In genomic region chr12:11846504-11846903, GRCh38 we compare ENCODE assay signal across 32 cellular contexts.
"Had no signal": no experiment of that assay in that cellular context is flagged by ENCODE, and none has a peak within 500 bp of the region (broad histone marks: within the 10 kb centered on the region; RNA-seq: fewer than 3 reads in every experiment).

No MANE protein-coding gene starts in this region.

- H3K9me3 ChIP-seq: esophagus squamous epithelium, gastroesophageal sphincter, heart right ventricle had no signal

- H3K27ac Mint-ChIP-seq: activated B cell treated with CpG ODN at 0.5 μM for 24 hours; activated CD4-positive, alpha-beta memory T cell treated with anti-CD3 and anti-CD28 coated beads, Interleukin-2, amount 10 ng/mL, durations not matched to agents 7 days and 5 days; activated CD4-positive, alpha-beta T cell treated with anti-CD3 and anti-CD28 coated beads, Interleukin-2, amount 10 ng/mL, durations not matched to agents 7 days and 5 days; activated naive CD8-positive, alpha-beta T cell; activated T-cell treated with anti-CD3 and anti-CD28 coated beads, Interleukin-2, amount 50 U/mL, for 24 hours; activated T-cell treated with anti-CD3 and anti-CD28 coated beads, Interleukin-2, amount 50 U/mL, for 72 hours; effector memory CD8-positive, alpha-beta T cell had no signal

- H3K27me3 ChIP-seq: brain microvascular endothelial cell, esophagus squamous epithelium, gastroesophageal sphincter, heart right ventricle had no signal

- H3K27me3 Mint-ChIP-seq: activated B cell treated with CpG ODN at 0.5 μM for 24 hours; activated CD4-positive, alpha-beta memory T cell treated with anti-CD3 and anti-CD28 coated beads, Interleukin-2, amount 10 ng/mL, durations not matched to agents 7 days and 5 days; activated CD4-positive, alpha-beta T cell treated with anti-CD3 and anti-CD28 coated beads for 36 hours; activated CD4-positive, alpha-beta T cell treated with anti-CD3 and anti-CD28 coated beads, Interleukin-2, amount 10 ng/mL, durations not matched to agents 7 days and 5 days; activated naive CD8-positive, alpha-beta T cell; activated T-cell treated with anti-CD3 and anti-CD28 coated beads, Interleukin-2, amount 50 U/mL, for 24 hours; central memory CD8-positive, alpha-beta T cell; effector memory CD8-positive, alpha-beta T cell; T-helper 17 cell had no signal

- H3K4me3 Mint-ChIP-seq: activated B cell treated with CpG ODN at 0.5 μM for 24 hours; activated CD4-positive, alpha-beta memory T cell treated with anti-CD3 and anti-CD28 coated beads, Interleukin-2, amount 10 ng/mL, durations not matched to agents 7 days and 5 days; activated CD4-positive, alpha-beta T cell treated with anti-CD3 and anti-CD28 coated beads for 36 hours; activated CD4-positive, alpha-beta T cell treated with anti-CD3 and anti-CD28 coated beads, Interleukin-2, amount 10 ng/mL, durations not matched to agents 7 days and 5 days; activated naive CD8-positive, alpha-beta T cell; activated T-cell treated with anti-CD3 and anti-CD28 coated beads, Interleukin-2, amount 50 U/mL, for 24 hours; activated T-cell treated with anti-CD3 and anti-CD28 coated beads, Interleukin-2, amount 50 U/mL, for 72 hours; central memory CD8-positive, alpha-beta T cell; effector memory CD8-positive, alpha-beta T cell; T-helper 17 cell; T-helper 2 cell treated with Interferon-gamma antibody and Interleukin-4, amounts not matched to agents 5 μg/mL and 100 μg/mL, for 36 hours had no signal

- ATAC-seq: activated CD4-positive, alpha-beta T cell treated with anti-CD3 and anti-CD28 coated beads for 36 hours; activated CD4-positive, CD25-positive, alpha-beta regulatory T cell treated with anti-CD3 and anti-CD28 coated beads, Interleukin-2, amount 50 U/mL, for 24 hours; activated T-cell treated with anti-CD3 and anti-CD28 coated beads, Interleukin-2, amount 50 U/mL, for 72 hours; effector memory CD8-positive, alpha-beta T cell; gastroesophageal sphincter; heart right ventricle; T-helper 17 cell had no signal

- H3K4me1 Mint-ChIP-seq: activated B cell treated with CpG ODN at 0.5 μM for 24 hours; activated CD4-positive, alpha-beta memory T cell treated with anti-CD3 and anti-CD28 coated beads, Interleukin-2, amount 10 ng/mL, durations not matched to agents 7 days and 5 days; activated CD4-positive, alpha-beta T cell treated with anti-CD3 and anti-CD28 coated beads for 36 hours; central memory CD8-positive, alpha-beta T cell had no signal

- H3K9me3 Mint-ChIP-seq: activated B cell treated with CpG ODN at 0.5 μM for 24 hours; activated CD4-positive, alpha-beta memory T cell treated with anti-CD3 and anti-CD28 coated beads, Interleukin-2, amount 10 ng/mL, durations not matched to agents 7 days and 5 days; activated CD4-positive, alpha-beta T cell treated with anti-CD3 and anti-CD28 coated beads, Interleukin-2, amount 10 ng/mL, durations not matched to agents 7 days and 5 days; activated T-cell treated with anti-CD3 and anti-CD28 coated beads, Interleukin-2, amount 50 U/mL, for 24 hours; activated T-cell treated with anti-CD3 and anti-CD28 coated beads, Interleukin-2, amount 50 U/mL, for 72 hours; central memory CD8-positive, alpha-beta T cell; effector memory CD8-positive, alpha-beta T cell; T-helper 2 cell treated with Interferon-gamma antibody and Interleukin-4, amounts not matched to agents 5 μg/mL and 100 μg/mL, for 36 hours had no signal

- H3K27ac ChIP-seq: brain microvascular endothelial cell, coronary artery, epithelial cell of prostate, esophagus squamous epithelium, gastroesophageal sphincter, heart right ventricle, WERI-Rb-1 had no signal

- DNase-seq: activated B cell treated with CpG ODN at 0.5 μM for 24 hours; activated CD4-positive, alpha-beta memory T cell treated with anti-CD3 and anti-CD28 coated beads, Interleukin-2, amount 10 ng/mL, durations not matched to agents 7 days and 5 days; activated CD4-positive, alpha-beta T cell treated with anti-CD3 and anti-CD28 coated beads for 36 hours; activated CD4-positive, alpha-beta T cell treated with anti-CD3 and anti-CD28 coated beads, Interleukin-2, amount 10 ng/mL, durations not matched to agents 7 days and 5 days; activated CD4-positive, alpha-beta T cell treated with anti-CD3 and anti-CD28 coated beads, Interleukin-2, amount 50 U/mL, for 4 hours; activated effector memory CD4-positive, alpha-beta T cell treated with Interleukin-2 at 50 U/mL for 16 hours; activated gamma-delta T cell treated with Interleukin-2 at 50 U/mL for 16 hours; activated naive CD4-positive, alpha-beta T cell treated with anti-CD3 and anti-CD28 coated beads, Interleukin-2, amount 50 U/mL, for 16 hours; activated naive CD4-positive, alpha-beta T cell treated with Interleukin-2 at 50 U/mL for 16 hours; activated T-cell treated with anti-CD3 and anti-CD28 coated beads for 4 hours; activated T-cell treated with anti-CD3 and anti-CD28 coated beads, Interleukin-2, amount 50 U/mL, for 24 hours; activated T-cell treated with anti-CD3 and anti-CD28 coated beads, Interleukin-2, amount 50 U/mL, for 72 hours; amniotic stem cell; anterior cingulate cortex; brain microvascular endothelial cell; dermis blood vessel endothelial cell; effector CD4-positive, alpha-beta T cell; effector memory CD8-positive, alpha-beta T cell; esophagus squamous epithelium; foreskin melanocyte; heart right ventricle; T-helper 1 cell; T-helper 17 cell; T1000; WERI-Rb-1 had no signal
